Comparison of ENCODE assay signal across 23 cellular contexts in the genomic region with DNA sequence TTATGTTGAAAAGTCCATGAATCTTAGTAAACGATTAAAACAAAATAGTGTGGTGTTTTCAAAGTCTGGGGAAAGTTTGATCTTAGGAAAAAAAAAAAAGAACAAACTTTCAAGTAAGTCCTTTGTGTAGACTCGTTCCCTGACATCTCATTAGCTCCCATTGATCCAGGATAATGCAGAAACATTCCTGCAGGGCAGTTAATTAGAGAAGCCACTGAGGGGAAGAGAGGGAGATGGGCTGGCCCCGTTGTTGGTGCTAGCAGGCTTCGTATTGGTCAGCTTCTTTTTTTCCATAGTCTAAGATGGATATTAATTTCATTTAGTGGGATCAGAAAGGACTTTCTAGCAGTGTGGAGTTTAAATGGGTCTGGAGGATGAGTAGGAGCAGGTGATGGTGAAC.
DNase-seq lines count a peak whose midpoint lies in the region; ATAC-seq and TF ChIP-seq lines count a peak whose summit lies in the region.
"Had no signal": no experiment of that assay in that cellular context is flagged by ENCODE, and none has a peak within 500 bp of the region (broad histone marks: within the 10 kb centered on the region; RNA-seq: fewer than 3 reads in every experiment).

No MANE protein-coding gene starts in this region.

- H3K9me2 ChIP-seq in GM23338 (ENCODE audit: insufficient read depth), result peaks cover 7% of the 10 kb centered on the region

- H3K4me3 Mint-ChIP-seq in GM23338 (no peak overlapping the region), neural progenitor cell (no peak overlapping the region)
- H3K4me3 Mint-ChIP-seq: CD14-positive monocyte; CD4-positive, alpha-beta memory T cell; CD4-positive, CD25-positive, alpha-beta regulatory T cell; CD8-positive, alpha-beta memory T cell had no signal

- DNase-seq in GM23338 (ENCODE audit: low spot score) (no peak), neural progenitor cell (ENCODE audit: low spot score) (peak; percentile 85), retina (peak; percentile 64), posterior cingulate gyrus (no peak)
- DNase-seq: 8988T; ACHN; BE2C; C1 segment of cervical spinal cord; CD4-positive, alpha-beta memory T cell; CD4-positive, CD25-positive, alpha-beta regulatory T cell; CD8-positive, alpha-beta memory T cell; COR-L47; DMS 273 treated with DMSO at 0.1 percent for 48 hours; DMS153; DMS53; DMS79; DND-41; EL; GDM1 had no signal

- intact Hi-C loops in posterior cingulate gyrus (cut with DNase I), result no loop called here

- H3K27me3 ChIP-seq in GM23338 (ENCODE audit: insufficient read depth) (no peaks in the 10 kb centered on the region), neural progenitor cell (no peaks in the 10 kb centered on the region)
- H3K27me3 ChIP-seq: BE2C, BLaER1 had no signal

- H3K27ac ChIP-seq in GM23338 (ENCODE audit: low read depth) (no peak overlapping the region), neural progenitor cell (no peak overlapping the region)
- H3K27ac ChIP-seq: BLaER1 had no signal

- H3F3A ChIP-seq in GM23338 (replicated peaks; ENCODE audit: low read depth) (no peaks in the 10 kb centered on the region), neural progenitor cell (ENCODE audit: low read depth) (peaks cover 10% of the 10 kb centered on the region)

- no peaks in the 10 kb centered on the region for H3K9me3 ChIP-seq in neural progenitor cell (ENCODE audit: low read depth)
- H3K9me3 ChIP-seq: BE2C had no signal

- H4K20me1 ChIP-seq in GM23338 (replicated peaks; ENCODE audit: insufficient read depth), result no peaks in the 10 kb centered on the region
- H4K20me1 ChIP-seq in neural progenitor cell (ENCODE audit: low read depth), result no peaks in the 10 kb centered on the region
- H4K20me1 ChIP-seq: BLaER1 had no signal

- H3K4me3 ChIP-seq in GM23338 (no peak overlapping the region), neural progenitor cell (peak overlapping the region; percentile 9)
- H3K4me3 ChIP-seq: BLaER1, GM12878 had no signal

- H3K36me3 ChIP-seq in GM23338 (ENCODE audit: insufficient read depth), result no peaks in the 10 kb centered on the region
- H3K36me3 ChIP-seq in neural progenitor cell, result no peaks in the 10 kb centered on the region
- H3K36me3 ChIP-seq: BE2C, BLaER1 had no signal

- ATAC-seq in GM23338 (peak; percentile 28; the same call in 1 of the 3 replicates), HG02970 (IDR thresholded peaks at IDR 0.05; ENCODE audit: low FRiP score, unreplicated experiment) (no peak)
- ATAC-seq: GM12878 had no signal

- H3K9me3 Mint-ChIP-seq in GM23338, result peaks cover 4% of the 10 kb centered on the region; the same call in 2 of the 3 replicates
- peaks cover 6% of the 10 kb centered on the region for H3K9me3 Mint-ChIP-seq in neural progenitor cell

- H3K27me3 Mint-ChIP-seq in GM23338 (ENCODE audit: insufficient read depth, low read depth, poor library complexity) (no peaks in the 10 kb centered on the region), neural progenitor cell (ENCODE audit: insufficient read depth, low read depth) (no peaks in the 10 kb centered on the region)

- no peaks in the 10 kb centered on the region for H3K4me1 Mint-ChIP-seq in GM23338
- H3K4me1 Mint-ChIP-seq in neural progenitor cell, result peaks cover 3% of the 10 kb centered on the region
- H3K4me1 Mint-ChIP-seq: CD14-positive monocyte; CD4-positive, alpha-beta memory T cell; CD4-positive, CD25-positive, alpha-beta regulatory T cell; CD8-positive, alpha-beta memory T cell had no signal

- H2AFZ ChIP-seq in GM23338, result no peak overlapping the region
- H2AFZ ChIP-seq in neural progenitor cell (replicated peaks), result no peak overlapping the region

- H3K4me1 ChIP-seq in GM23338 (ENCODE audit: insufficient read depth) (no peaks in the 10 kb centered on the region), neural progenitor cell (peaks cover 31% of the 10 kb centered on the region)
- H3K4me1 ChIP-seq: BE2C, BLaER1 had no signal

- H3K79me2 ChIP-seq in GM23338 (replicated peaks; ENCODE audit: insufficient read depth), result no peaks in the 10 kb centered on the region
- H3K79me2 ChIP-seq in neural progenitor cell (ENCODE audit: low read depth), result no peaks in the 10 kb centered on the region

- TF ChIP-seq CTCF in GM23338 (conservative IDR thresholded peaks at IDR 0.05; ENCODE audit: low read depth in 2 of 2) (no peak), neural progenitor cell (IDR thresholded peaks at IDR 0.05) (no peak)

- H3K27ac Mint-ChIP-seq in GM23338 (no peak overlapping the region), neural progenitor cell (no peak overlapping the region)
- H3K27ac Mint-ChIP-seq: CD4-positive, alpha-beta memory T cell; CD4-positive, CD25-positive, alpha-beta regulatory T cell; CD8-positive, alpha-beta memory T cell had no signal

- H3K9ac ChIP-seq in neural progenitor cell, result no peak overlapping the region
- H3K9ac ChIP-seq: BLaER1 had no signal

- H3K4me2 ChIP-seq in GM23338 (no peak overlapping the region), neural progenitor cell (peak overlapping the region; percentile 54)
- H3K4me2 ChIP-seq: BLaER1 had no signal

- H3K36me3 Mint-ChIP-seq in GM23338 (ENCODE audit: low read depth), result no peaks in the 10 kb centered on the region
- H3K36me3 Mint-ChIP-seq in neural progenitor cell, result no peaks in the 10 kb centered on the region
- H3K36me3 Mint-ChIP-seq: CD14-positive monocyte; CD4-positive, alpha-beta memory T cell; CD4-positive, CD25-positive, alpha-beta regulatory T cell; CD8-positive, alpha-beta memory T cell had no signal

TF ChIP-seq in GM23338, 12 proteins besides CTCF, POLR2A, EP300 and RAD21 (continues in another document):
- TF ChIP-seq POLR2AphosphoS5 (IDR thresholded peaks at IDR 0.05; ENCODE audit: low read depth), result no peak
- TF ChIP-seq, protein P1, sequence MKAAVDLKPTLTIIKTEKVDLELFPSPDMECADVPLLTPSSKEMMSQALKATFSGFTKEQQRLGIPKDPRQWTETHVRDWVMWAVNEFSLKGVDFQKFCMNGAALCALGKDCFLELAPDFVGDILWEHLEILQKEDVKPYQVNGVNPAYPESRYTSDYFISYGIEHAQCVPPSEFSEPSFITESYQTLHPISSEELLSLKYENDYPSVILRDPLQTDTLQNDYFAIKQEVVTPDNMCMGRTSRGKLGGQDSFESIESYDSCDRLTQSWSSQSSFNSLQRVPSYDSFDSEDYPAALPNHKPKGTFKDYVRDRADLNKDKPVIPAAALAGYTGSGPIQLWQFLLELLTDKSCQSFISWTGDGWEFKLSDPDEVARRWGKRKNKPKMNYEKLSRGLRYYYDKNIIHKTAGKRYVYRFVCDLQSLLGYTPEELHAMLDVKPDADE (IDR thresholded peaks at IDR 0.05), result no peak
- no peak for TF ChIP-seq ZNF114 (CRISPR knock-in tag; IDR thresholded peaks at IDR 0.05)
- TF ChIP-seq, protein P2, sequence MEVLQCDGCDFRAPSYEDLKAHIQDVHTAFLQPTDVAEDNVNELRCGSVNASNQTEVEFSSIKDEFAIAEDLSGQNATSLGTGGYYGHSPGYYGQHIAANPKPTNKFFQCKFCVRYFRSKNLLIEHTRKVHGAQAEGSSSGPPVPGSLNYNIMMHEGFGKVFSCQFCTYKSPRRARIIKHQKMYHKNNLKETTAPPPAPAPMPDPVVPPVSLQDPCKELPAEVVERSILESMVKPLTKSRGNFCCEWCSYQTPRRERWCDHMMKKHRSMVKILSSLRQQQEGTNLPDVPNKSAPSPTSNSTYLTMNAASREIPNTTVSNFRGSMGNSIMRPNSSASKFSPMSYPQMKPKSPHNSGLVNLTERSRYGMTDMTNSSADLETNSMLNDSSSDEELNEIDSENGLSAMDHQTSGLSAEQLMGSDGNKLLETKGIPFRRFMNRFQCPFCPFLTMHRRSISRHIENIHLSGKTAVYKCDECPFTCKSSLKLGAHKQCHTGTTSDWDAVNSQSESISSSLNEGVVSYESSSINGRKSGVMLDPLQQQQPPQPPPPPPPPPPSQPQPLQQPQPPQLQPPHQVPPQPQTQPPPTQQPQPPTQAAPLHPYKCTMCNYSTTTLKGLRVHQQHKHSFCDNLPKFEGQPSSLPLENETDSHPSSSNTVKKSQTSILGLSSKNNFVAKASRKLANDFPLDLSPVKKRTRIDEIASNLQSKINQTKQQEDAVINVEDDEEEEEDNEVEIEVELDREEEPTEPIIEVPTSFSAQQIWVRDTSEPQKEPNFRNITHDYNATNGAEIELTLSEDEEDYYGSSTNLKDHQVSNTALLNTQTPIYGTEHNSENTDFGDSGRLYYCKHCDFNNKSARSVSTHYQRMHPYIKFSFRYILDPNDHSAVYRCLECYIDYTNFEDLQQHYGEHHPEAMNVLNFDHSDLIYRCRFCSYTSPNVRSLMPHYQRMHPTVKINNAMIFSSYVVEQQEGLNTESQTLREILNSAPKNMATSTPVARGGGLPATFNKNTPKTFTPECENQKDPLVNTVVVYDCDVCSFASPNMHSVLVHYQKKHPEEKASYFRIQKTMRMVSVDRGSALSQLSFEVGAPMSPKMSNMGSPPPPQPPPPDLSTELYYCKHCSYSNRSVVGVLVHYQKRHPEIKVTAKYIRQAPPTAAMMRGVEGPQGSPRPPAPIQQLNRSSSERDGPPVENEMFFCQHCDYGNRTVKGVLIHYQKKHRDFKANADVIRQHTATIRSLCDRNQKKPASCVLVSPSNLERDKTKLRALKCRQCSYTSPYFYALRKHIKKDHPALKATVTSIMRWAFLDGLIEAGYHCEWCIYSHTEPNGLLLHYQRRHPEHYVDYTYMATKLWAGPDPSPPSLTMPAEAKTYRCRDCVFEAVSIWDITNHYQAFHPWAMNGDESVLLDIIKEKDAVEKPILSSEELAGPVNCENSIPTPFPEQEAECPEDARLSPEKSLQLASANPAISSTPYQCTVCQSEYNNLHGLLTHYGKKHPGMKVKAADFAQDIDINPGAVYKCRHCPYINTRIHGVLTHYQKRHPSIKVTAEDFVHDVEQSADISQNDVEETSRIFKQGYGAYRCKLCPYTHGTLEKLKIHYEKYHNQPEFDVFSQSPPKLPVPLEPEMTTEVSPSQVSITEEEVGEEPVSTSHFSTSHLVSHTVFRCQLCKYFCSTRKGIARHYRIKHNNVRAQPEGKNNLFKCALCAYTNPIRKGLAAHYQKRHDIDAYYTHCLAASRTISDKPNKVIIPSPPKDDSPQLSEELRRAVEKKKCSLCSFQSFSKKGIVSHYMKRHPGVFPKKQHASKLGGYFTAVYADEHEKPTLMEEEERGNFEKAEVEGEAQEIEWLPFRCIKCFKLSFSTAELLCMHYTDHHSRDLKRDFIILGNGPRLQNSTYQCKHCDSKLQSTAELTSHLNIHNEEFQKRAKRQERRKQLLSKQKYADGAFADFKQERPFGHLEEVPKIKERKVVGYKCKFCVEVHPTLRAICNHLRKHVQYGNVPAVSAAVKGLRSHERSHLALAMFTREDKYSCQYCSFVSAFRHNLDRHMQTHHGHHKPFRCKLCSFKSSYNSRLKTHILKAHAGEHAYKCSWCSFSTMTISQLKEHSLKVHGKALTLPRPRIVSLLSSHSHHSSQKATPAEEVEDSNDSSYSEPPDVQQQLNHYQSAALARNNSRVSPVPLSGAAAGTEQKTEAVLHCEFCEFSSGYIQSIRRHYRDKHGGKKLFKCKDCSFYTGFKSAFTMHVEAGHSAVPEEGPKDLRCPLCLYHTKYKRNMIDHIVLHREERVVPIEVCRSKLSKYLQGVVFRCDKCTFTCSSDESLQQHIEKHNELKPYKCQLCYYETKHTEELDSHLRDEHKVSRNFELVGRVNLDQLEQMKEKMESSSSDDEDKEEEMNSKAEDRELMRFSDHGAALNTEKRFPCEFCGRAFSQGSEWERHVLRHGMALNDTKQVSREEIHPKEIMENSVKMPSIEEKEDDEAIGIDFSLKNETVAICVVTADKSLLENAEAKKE (CRISPR knock-in tag; IDR thresholded peaks at IDR 0.05), result no peak
- TF ChIP-seq STAT1 (IDR thresholded peaks at IDR 0.05; ENCODE audit: unreplicated experiment), result no peak

Comparison
In these comparisons a context has a peak if more than half of its experiments do, and no peak if none do; other contexts are left out.
1. DNase-seq: peak in neural progenitor cell (single experiment) and retina (single experiment); none in GM23338 (single experiment) and posterior cingulate gyrus (0 of 10).